1 cellular context compared by ENCODE assay signal in the genomic region with DNA sequence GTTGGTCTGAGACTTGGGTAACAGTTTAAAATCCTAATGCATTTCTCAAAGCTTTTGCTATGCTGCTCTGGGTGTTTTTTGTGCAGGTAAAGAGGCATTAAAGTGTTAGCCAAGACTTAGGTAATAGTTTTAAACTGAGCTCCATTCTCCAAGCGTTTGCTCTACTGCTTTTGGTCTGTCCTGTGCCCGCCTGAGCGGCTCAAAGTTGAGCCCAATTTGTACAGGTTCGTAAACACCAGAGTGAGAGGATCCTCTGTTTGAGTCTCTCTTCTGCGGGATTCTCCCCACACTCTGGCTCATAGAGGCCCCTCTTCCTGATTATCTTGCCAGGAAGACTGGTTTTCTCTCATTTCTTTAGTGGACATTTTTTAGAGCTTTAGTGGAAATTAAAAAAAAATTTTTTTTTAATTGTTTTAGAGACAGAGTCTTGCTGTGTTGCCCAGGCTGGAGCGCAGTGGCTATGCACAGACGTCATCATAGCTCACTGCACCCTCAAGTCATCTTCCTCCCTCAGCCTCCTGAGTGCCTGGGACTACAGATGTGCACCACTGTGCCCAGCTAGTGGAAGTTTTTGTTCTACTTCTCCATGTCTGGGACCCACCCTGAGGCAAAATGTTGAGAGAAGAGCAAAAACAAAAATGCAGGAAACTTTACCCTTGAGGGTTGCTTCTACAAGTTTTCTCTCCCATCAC.
A peak's percentile ranks its signal among the peaks of the same experiment; 100 is the strongest.
TF ChIP-seq lines count a peak whose summit lies in the region.

No MANE protein-coding gene starts in this region.

TF ChIP-seq in HepG2, 621 proteins besides CTCF, POLR2A, EP300 and RAD21:
- TF ChIP-seq, protein P1, sequence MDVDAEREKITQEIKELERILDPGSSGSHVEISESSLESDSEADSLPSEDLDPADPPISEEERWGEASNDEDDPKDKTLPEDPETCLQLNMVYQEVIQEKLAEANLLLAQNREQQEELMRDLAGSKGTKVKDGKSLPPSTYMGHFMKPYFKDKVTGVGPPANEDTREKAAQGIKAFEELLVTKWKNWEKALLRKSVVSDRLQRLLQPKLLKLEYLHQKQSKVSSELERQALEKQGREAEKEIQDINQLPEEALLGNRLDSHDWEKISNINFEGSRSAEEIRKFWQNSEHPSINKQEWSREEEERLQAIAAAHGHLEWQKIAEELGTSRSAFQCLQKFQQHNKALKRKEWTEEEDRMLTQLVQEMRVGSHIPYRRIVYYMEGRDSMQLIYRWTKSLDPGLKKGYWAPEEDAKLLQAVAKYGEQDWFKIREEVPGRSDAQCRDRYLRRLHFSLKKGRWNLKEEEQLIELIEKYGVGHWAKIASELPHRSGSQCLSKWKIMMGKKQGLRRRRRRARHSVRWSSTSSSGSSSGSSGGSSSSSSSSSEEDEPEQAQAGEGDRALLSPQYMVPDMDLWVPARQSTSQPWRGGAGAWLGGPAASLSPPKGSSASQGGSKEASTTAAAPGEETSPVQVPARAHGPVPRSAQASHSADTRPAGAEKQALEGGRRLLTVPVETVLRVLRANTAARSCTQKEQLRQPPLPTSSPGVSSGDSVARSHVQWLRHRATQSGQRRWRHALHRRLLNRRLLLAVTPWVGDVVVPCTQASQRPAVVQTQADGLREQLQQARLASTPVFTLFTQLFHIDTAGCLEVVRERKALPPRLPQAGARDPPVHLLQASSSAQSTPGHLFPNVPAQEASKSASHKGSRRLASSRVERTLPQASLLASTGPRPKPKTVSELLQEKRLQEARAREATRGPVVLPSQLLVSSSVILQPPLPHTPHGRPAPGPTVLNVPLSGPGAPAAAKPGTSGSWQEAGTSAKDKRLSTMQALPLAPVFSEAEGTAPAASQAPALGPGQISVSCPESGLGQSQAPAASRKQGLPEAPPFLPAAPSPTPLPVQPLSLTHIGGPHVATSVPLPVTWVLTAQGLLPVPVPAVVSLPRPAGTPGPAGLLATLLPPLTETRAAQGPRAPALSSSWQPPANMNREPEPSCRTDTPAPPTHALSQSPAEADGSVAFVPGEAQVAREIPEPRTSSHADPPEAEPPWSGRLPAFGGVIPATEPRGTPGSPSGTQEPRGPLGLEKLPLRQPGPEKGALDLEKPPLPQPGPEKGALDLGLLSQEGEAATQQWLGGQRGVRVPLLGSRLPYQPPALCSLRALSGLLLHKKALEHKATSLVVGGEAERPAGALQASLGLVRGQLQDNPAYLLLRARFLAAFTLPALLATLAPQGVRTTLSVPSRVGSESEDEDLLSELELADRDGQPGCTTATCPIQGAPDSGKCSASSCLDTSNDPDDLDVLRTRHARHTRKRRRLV (CRISPR knock-in tag; IDR thresholded peaks at IDR 0.05) = no peak
- TF ChIP-seq ZNF629 (CRISPR knock-in tag; conservative IDR thresholded peaks at IDR 0.05) (peak; percentile 64), ZMYM3 (CRISPR knock-in tag; IDR thresholded peaks at IDR 0.05) (0 out of 2 replicates have a peak, but pooled peaks have one; percentile 18), HOXA3 (CRISPR knock-in tag; IDR thresholded peaks at IDR 0.05) (no peak), ZNF121 (CRISPR knock-in tag; IDR thresholded peaks at IDR 0.05) (peak; percentile 90), RBFOX2 (IDR thresholded peaks at IDR 0.05; ENCODE audit: low read depth, low read length) (no peak), ZNF264 (CRISPR knock-in tag; IDR thresholded peaks at IDR 0.05) (no peak), KAT2B (IDR thresholded peaks at IDR 0.05; ENCODE audit: borderline replicate concordance, low read depth, low read length) (no peak), ZNF747 (CRISPR knock-in tag; IDR thresholded peaks at IDR 0.05; ENCODE audit: borderline replicate concordance) (no peak), SP2 (CRISPR knock-in tag; IDR thresholded peaks at IDR 0.05) (no peak), HNF4A (CRISPR knock-in tag; IDR thresholded peaks at IDR 0.05) (peak; percentile 23; the same call in 1 of the 2 replicates), CBX5 (CRISPR knock-in tag; IDR thresholded peaks at IDR 0.05; ENCODE audit: borderline replicate concordance) (no peak), THAP11 (CRISPR knock-in tag; IDR thresholded peaks at IDR 0.05) (no peak)
- TF ChIP-seq, protein P2, sequence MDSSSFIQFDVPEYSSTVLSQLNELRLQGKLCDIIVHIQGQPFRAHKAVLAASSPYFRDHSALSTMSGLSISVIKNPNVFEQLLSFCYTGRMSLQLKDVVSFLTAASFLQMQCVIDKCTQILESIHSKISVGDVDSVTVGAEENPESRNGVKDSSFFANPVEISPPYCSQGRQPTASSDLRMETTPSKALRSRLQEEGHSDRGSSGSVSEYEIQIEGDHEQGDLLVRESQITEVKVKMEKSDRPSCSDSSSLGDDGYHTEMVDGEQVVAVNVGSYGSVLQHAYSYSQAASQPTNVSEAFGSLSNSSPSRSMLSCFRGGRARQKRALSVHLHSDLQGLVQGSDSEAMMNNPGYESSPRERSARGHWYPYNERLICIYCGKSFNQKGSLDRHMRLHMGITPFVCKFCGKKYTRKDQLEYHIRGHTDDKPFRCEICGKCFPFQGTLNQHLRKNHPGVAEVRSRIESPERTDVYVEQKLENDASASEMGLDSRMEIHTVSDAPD (CRISPR knock-in tag; IDR thresholded peaks at IDR 0.05) = no peak
- TF ChIP-seq, protein P3, sequence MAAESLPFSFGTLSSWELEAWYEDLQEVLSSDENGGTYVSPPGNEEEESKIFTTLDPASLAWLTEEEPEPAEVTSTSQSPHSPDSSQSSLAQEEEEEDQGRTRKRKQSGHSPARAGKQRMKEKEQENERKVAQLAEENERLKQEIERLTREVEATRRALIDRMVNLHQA (CRISPR knock-in tag; IDR thresholded peaks at IDR 0.05) = no peak
- TF ChIP-seq, protein P4, sequence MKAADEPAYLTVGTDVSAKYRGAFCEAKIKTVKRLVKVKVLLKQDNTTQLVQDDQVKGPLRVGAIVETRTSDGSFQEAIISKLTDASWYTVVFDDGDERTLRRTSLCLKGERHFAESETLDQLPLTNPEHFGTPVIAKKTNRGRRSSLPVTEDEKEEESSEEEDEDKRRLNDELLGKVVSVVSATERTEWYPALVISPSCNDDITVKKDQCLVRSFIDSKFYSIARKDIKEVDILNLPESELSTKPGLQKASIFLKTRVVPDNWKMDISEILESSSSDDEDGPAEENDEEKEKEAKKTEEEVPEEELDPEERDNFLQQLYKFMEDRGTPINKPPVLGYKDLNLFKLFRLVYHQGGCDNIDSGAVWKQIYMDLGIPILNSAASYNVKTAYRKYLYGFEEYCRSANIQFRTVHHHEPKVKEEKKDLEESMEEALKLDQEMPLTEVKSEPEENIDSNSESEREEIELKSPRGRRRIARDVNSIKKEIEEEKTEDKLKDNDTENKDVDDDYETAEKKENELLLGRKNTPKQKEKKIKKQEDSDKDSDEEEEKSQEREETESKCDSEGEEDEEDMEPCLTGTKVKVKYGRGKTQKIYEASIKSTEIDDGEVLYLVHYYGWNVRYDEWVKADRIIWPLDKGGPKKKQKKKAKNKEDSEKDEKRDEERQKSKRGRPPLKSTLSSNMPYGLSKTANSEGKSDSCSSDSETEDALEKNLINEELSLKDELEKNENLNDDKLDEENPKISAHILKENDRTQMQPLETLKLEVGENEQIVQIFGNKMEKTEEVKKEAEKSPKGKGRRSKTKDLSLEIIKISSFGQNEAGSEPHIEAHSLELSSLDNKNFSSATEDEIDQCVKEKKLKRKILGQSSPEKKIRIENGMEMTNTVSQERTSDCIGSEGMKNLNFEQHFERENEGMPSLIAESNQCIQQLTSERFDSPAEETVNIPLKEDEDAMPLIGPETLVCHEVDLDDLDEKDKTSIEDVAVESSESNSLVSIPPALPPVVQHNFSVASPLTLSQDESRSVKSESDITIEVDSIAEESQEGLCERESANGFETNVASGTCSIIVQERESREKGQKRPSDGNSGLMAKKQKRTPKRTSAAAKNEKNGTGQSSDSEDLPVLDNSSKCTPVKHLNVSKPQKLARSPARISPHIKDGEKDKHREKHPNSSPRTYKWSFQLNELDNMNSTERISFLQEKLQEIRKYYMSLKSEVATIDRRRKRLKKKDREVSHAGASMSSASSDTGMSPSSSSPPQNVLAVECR (CRISPR knock-in tag; IDR thresholded peaks at IDR 0.05; ENCODE audit: borderline replicate concordance) = no peak
- TF ChIP-seq, protein P5, sequence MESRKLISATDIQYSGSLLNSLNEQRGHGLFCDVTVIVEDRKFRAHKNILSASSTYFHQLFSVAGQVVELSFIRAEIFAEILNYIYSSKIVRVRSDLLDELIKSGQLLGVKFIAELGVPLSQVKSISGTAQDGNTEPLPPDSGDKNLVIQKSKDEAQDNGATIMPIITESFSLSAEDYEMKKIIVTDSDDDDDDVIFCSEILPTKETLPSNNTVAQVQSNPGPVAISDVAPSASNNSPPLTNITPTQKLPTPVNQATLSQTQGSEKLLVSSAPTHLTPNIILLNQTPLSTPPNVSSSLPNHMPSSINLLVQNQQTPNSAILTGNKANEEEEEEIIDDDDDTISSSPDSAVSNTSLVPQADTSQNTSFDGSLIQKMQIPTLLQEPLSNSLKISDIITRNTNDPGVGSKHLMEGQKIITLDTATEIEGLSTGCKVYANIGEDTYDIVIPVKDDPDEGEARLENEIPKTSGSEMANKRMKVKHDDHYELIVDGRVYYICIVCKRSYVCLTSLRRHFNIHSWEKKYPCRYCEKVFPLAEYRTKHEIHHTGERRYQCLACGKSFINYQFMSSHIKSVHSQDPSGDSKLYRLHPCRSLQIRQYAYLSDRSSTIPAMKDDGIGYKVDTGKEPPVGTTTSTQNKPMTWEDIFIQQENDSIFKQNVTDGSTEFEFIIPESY (CRISPR knock-in tag; IDR thresholded peaks at IDR 0.05) = peak; percentile 40; the same call in 1 of the 2 replicates
- TF ChIP-seq, protein P6, sequence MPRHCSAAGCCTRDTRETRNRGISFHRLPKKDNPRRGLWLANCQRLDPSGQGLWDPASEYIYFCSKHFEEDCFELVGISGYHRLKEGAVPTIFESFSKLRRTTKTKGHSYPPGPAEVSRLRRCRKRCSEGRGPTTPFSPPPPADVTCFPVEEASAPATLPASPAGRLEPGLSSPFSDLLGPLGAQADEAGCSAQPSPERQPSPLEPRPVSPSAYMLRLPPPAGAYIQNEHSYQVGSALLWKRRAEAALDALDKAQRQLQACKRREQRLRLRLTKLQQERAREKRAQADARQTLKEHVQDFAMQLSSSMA (CRISPR knock-in tag; IDR thresholded peaks at IDR 0.05) = no peak
- TF ChIP-seq, protein P7, sequence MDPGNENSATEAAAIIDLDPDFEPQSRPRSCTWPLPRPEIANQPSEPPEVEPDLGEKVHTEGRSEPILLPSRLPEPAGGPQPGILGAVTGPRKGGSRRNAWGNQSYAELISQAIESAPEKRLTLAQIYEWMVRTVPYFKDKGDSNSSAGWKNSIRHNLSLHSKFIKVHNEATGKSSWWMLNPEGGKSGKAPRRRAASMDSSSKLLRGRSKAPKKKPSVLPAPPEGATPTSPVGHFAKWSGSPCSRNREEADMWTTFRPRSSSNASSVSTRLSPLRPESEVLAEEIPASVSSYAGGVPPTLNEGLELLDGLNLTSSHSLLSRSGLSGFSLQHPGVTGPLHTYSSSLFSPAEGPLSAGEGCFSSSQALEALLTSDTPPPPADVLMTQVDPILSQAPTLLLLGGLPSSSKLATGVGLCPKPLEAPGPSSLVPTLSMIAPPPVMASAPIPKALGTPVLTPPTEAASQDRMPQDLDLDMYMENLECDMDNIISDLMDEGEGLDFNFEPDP (CRISPR knock-in tag; conservative IDR thresholded peaks at IDR 0.05) = no peak
- TF ChIP-seq, protein P8, sequence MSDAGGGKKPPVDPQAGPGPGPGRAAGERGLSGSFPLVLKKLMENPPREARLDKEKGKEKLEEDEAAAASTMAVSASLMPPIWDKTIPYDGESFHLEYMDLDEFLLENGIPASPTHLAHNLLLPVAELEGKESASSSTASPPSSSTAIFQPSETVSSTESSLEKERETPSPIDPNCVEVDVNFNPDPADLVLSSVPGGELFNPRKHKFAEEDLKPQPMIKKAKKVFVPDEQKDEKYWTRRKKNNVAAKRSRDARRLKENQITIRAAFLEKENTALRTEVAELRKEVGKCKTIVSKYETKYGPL (CRISPR knock-in tag; IDR thresholded peaks at IDR 0.05) = no peak
